8 cellular contexts compared by ENCODE assay signal in the genomic region with DNA sequence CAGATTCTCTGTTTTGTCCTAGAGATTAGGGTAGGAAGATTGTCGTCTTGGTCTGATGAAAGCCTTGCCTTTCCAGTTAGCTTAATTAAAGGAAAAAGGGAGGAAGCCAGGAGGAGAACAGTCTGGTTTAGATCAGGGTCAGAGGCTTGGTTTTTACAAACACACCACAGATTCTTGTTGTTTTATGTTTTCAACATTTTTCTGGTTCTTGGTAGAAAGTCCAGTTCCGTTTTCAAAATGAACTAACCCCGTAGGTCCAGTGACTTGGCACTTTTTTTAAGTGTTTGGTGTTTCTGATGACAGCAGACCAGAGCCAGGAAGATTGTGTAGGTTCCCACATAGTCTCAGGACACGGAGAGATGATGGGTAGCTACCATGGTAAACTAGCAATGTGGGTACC.
A peak's percentile ranks its signal among the peaks of the same experiment; 100 is the strongest.
DNase-seq lines count a peak whose midpoint lies in the region; ATAC-seq, FAIRE-seq and TF ChIP-seq lines count a peak whose summit lies in the region.

No MANE protein-coding gene starts in this region.

- H3K27me3 ChIP-seq in IMR-90 (ENCODE audit: control insufficient read depth, insufficient read depth, low read length) (no peaks in the 10 kb centered on the region), lower lobe of right lung (ENCODE audit: low read depth) (no peaks in the 10 kb centered on the region), WERI-Rb-1 (ENCODE audit: insufficient read depth, low read depth, severe bottlenecking) (peaks cover 51% of the 10 kb centered on the region)

- H3K18ac ChIP-seq in IMR-90 (ENCODE audit: low read depth, low read length): peak overlapping the region; percentile 99

- peak overlapping the region; percentile 75 for H2BK5ac ChIP-seq in IMR-90 (ENCODE audit: low read depth, low read length, poor library complexity, severe bottlenecking)

- peak overlapping the region; percentile 86 for H2BK120ac ChIP-seq in IMR-90 (ENCODE audit: low read depth, low read length)

- H3K14ac ChIP-seq in IMR-90 (replicated peaks; ENCODE audit: low read depth, low read length): peak overlapping the region; percentile 83

- TF ChIP-seq POLR2A in GM12892 (IDR thresholded peaks at IDR 0.05; ENCODE audit: low read depth, low read length) (no peak), IMR-90 (IDR thresholded peaks at IDR 0.05; ENCODE audit: low read depth, low read length) (no peak)

- BruUV-seq in IMR-90 (replicated peaks; lab: Mats Ljungman, UMichigan): no TSS peak

- FAIRE-seq in GM12892 (lab: Jason Lieb, UNC): peak; percentile 54

- no peaks in the 10 kb centered on the region for H3K79me1 ChIP-seq in IMR-90 (ENCODE audit: low read depth in 1 of 2, low read length in 2 of 2)

- peaks cover 14% of the 10 kb centered on the region for H3K4me1 ChIP-seq in IMR-90 (ENCODE audit: control insufficient read depth, insufficient read depth, low read length)
- peaks cover 5% of the 10 kb centered on the region for H3K4me1 ChIP-seq in lower lobe of right lung

- H3K4me3 ChIP-seq in IMR-90 (ENCODE audit: insufficient read depth, low read depth, low read length) (no peak overlapping the region), lower lobe of right lung (no peak overlapping the region), WERI-Rb-1 (ENCODE audit: low read depth, low read length) (no peak overlapping the region)

- ATAC-seq in GM21423 (IDR thresholded peaks at IDR 0.05; ENCODE audit: unreplicated experiment) (peak; percentile 33), IMR-90 (ENCODE audit: low read depth) (peak; percentile 34; the same call in 1 of the 2 replicates), lower lobe of right lung (peak; percentile 64 to 66)

- H3K4me2 ChIP-seq in IMR-90 (ENCODE audit: low read depth, low read length): peak overlapping the region; percentile 82

- TF ChIP-seq RAD21 in IMR-90 (IDR thresholded peaks at IDR 0.05; ENCODE audit: low read length): no peak

- peak overlapping the region; percentile 40; the same call in 1 of the 2 replicates for H4K91ac ChIP-seq in IMR-90 (ENCODE audit: insufficient read depth, low read depth, low read length)

- in situ Hi-C loops in IMR-90 (cut with MboI; ENCODE audit: low sequenced_read_pairs): no loop called here

- H3K36me3 ChIP-seq in IMR-90 (ENCODE audit: control insufficient read depth, insufficient read depth, low read length) (no peaks in the 10 kb centered on the region), lower lobe of right lung (no peaks in the 10 kb centered on the region), WERI-Rb-1 (no peaks in the 10 kb centered on the region)

- intact Hi-C loops in IMR-90 (cut with micrococcal nuclease): no loop called here
- intact Hi-C loops in lower lobe of right lung (cut with DNase I): no loop called here

- H3K4ac ChIP-seq in IMR-90 (ENCODE audit: low read depth, low read length): peak overlapping the region; percentile 42; the same call in 1 of the 2 replicates

- H3K56ac ChIP-seq in IMR-90 (ENCODE audit: extremely low read depth, insufficient read depth, low read length): peak overlapping the region; percentile 40; the same call in 1 of the 2 replicates

- H4K20me1 ChIP-seq in IMR-90 (ENCODE audit: insufficient read depth, low read length): no peaks in the 10 kb centered on the region

- no peak overlapping the region for H2AFZ ChIP-seq in IMR-90 (replicated peaks; ENCODE audit: low read length, poor library complexity)

- H3K9me1 ChIP-seq in IMR-90 (ENCODE audit: insufficient read depth, low read length): no peaks in the 10 kb centered on the region

- peak overlapping the region; percentile 71 for H2AK5ac ChIP-seq in IMR-90 (ENCODE audit: low read depth, low read length)

- dilution Hi-C loops in IMR-90 (cut with HindIII; ENCODE audit: low sequenced_read_pairs, unreplicated experiment): no loop called here

- TF ChIP-seq CTCF in IMR-90 (conservative IDR thresholded peaks at IDR 0.05; ENCODE audit: low read depth, low read length) (no peak), lower lobe of right lung (IDR thresholded peaks at IDR 0.05) (no peak), WERI-Rb-1 (IDR thresholded peaks at IDR 0.05; ENCODE audit: low read depth, low read length) (no peak)

- no peak for DNase-seq in GM12892 (ENCODE audit: insufficient read length)
- no peak for DNase-seq in IMR-90
- DNase-seq in lower lobe of right lung: no peak
- DNase-seq in WERI-Rb-1: no peak
- no peak for DNase-seq in NCI-H2171 (lab: John Stamatoyannopoulos, UW)
- no peak for DNase-seq in NCI-H748 treated with DMSO at 0.1 percent for 48 hours (lab: John Stamatoyannopoulos, UW)
- no peak for DNase-seq in NCI-H526 treated with DMSO at 0.1 percent for 48 hours (lab: John Stamatoyannopoulos, UW)

- peak overlapping the region; percentile 92 for H4K5ac ChIP-seq in IMR-90 (ENCODE audit: low read depth, low read length)

- H2AK9ac ChIP-seq in IMR-90 (replicated peaks; ENCODE audit: low read depth, low read length, poor library complexity): no peak overlapping the region

- H3K9ac ChIP-seq in IMR-90 (ENCODE audit: low read depth, low read length): peak overlapping the region; percentile 64

- H3K27ac ChIP-seq in IMR-90 (ENCODE audit: insufficient read depth, low read length) (peak overlapping the region; percentile 91), lower lobe of right lung (peak overlapping the region; percentile 63), WERI-Rb-1 (no peak overlapping the region)

- WGBS in IMR-90 (ENCODE audit: extremely low coverage in 2 of 2, insufficient read length in 1 of 2), 2 experiments: 80% methylated on average over 1 of the region's 4 CpGs; no CpG with 5 or more reads in 1 of the 2 experiments

- H3K9me3 ChIP-seq in IMR-90 (ENCODE audit: control insufficient read depth, insufficient read depth, low read length) (peaks cover 5% of the 10 kb centered on the region), lower lobe of right lung (peaks cover 8% of the 10 kb centered on the region), WERI-Rb-1 (ENCODE audit: severe bottlenecking) (peaks cover 2% of the 10 kb centered on the region)

- CTCF ChIA-PET in IMR-90 (lab: Yijun Ruan, JAX): no interaction called here

- POLR2A ChIA-PET in IMR-90 (lab: Charles Lee; ENCODE audit: unreplicated experiment): no interaction called here

- H3K23ac ChIP-seq in IMR-90 (ENCODE audit: low read depth, low read length): peak overlapping the region; percentile 61; the same call in 1 of the 2 replicates

- peak overlapping the region; percentile 91 for H2BK15ac ChIP-seq in IMR-90 (ENCODE audit: low read depth, low read length)

- peak overlapping the region; percentile 73; the same call in 1 of the 2 replicates for H2BK20ac ChIP-seq in IMR-90 (ENCODE audit: low read depth, low read length)

- peak overlapping the region; percentile 68 to 76 for H4K8ac ChIP-seq in IMR-90 (ENCODE audit: low read depth in 2 of 2, low read length in 2 of 2)

TF ChIP-seq in IMR-90, 13 proteins besides CTCF, POLR2A, EP300 and RAD21:
- TF ChIP-seq FOS (IDR thresholded peaks at IDR 0.05; ENCODE audit: low read depth, low read length): no peak
- TF ChIP-seq NFE2L2 (IDR thresholded peaks at IDR 0.05; ENCODE audit: low read depth, low read length): peak; percentile 83
